In genomic region chr2:30757737-30758136, GRCh38 we compare ENCODE assay signal across 37 cellular contexts. TPM values are rescaled to one million over a fixed set of nuclear protein-coding genes. Genes with fewer than 3 reads are reported as not detected.
"Had no signal": no experiment of that assay in that cellular context is flagged by ENCODE, and none has a peak within 500 bp of the region (broad histone marks: within the 10 kb centered on the region; RNA-seq: fewer than 3 reads in every experiment).

No MANE protein-coding gene starts in this region.

- H3K27ac ChIP-seq: adrenal gland, body of pancreas, breast epithelium, KMS-11, RWPE1 had no signal

- H3K4me2 ChIP-seq: KMS-11 had no signal

- H3K9me3 Mint-ChIP-seq: activated B cell treated with CpG ODN at 0.5 μM for 24 hours; activated CD4-positive, alpha-beta memory T cell treated with anti-CD3 and anti-CD28 coated beads for 36 hours; activated naive CD4-positive, alpha-beta T cell treated with anti-CD3 and anti-CD28 coated beads, Interleukin-2, amount 50 U/mL, for 72 hours had no signal

- H3K4me3 ChIP-seq: adrenal gland, body of pancreas, breast epithelium had no signal

- H3K27me3 ChIP-seq: adrenal gland, body of pancreas had no signal

- H3K9me3 ChIP-seq: adrenal gland, body of pancreas, breast epithelium had no signal

- FAIRE-seq: astrocyte, RCC 7860 had no signal

- H3K36me3 ChIP-seq: adrenal gland, breast epithelium had no signal

- H3K4me3 Mint-ChIP-seq: activated B cell treated with CpG ODN at 0.5 μM for 24 hours; activated CD4-positive, alpha-beta memory T cell treated with anti-CD3 and anti-CD28 coated beads for 36 hours had no signal

- ATAC-seq: activated naive CD4-positive, alpha-beta T cell treated with anti-CD3 and anti-CD28 coated beads, Interleukin-2, amount 50 U/mL, for 72 hours; body of pancreas; PC-3; Right ventricle myocardium inferior had no signal

- H3K4me1 ChIP-seq: adrenal gland, breast epithelium had no signal

- H3K36me3 Mint-ChIP-seq: activated CD4-positive, alpha-beta memory T cell treated with anti-CD3 and anti-CD28 coated beads for 36 hours; activated naive CD4-positive, alpha-beta T cell treated with anti-CD3 and anti-CD28 coated beads, Interleukin-2, amount 50 U/mL, for 72 hours had no signal

- H3K9ac ChIP-seq: KMS-11 had no signal

- DNase-seq: activated B cell treated with CpG ODN at 0.5 μM for 24 hours; activated CD4-positive, alpha-beta memory T cell treated with anti-CD3 and anti-CD28 coated beads for 36 hours; activated CD4-positive, alpha-beta T cell treated with anti-CD3 and anti-CD28 coated beads for 4 hours; activated CD4-positive, alpha-beta T cell treated with anti-CD3 and anti-CD28 coated beads, Interleukin-2, amount 50 U/mL, for 1 hour; activated CD4-positive, CD25-positive, alpha-beta regulatory T cell treated with anti-CD3 and anti-CD28 coated beads, Interleukin-2, amount 50 U/mL, for 72 hours; activated CD8-positive, alpha-beta memory T cell treated with anti-CD3 and anti-CD28 coated beads, Interleukin-2, amount 50 U/mL, for 4 hours; activated gamma-delta T cell; activated naive CD4-positive, alpha-beta T cell treated with Interleukin-2 at 50 U/mL for 16 hours; activated T-cell treated with anti-CD3 and anti-CD28 coated beads, Interleukin-2, amount 50 U/mL, for 48 hours; adrenal gland; body of pancreas; caudate nucleus; MM.1S; MV-4-11; NCI-H1092; NCI-H1436 treated with DMSO at 0.1 percent for 48 hours; NCI-H2029; NCI-H345; NCI-H524 treated with DMSO at 0.1 percent for 48 hours; NCI-H748 treated with DMSO at 0.1 percent for 48 hours; NK-92 treated with Interleukin-12 subunit alpha and Interleukin-12 subunit beta, amount 100 ng/mL, for 24 hours; PC-3; SIG-M5; SW 1271; T-helper 1 cell; T-helper 2 cell; T-helper 9 cell had no signal

- H3K27ac Mint-ChIP-seq: activated B cell treated with CpG ODN at 0.5 μM for 24 hours; activated CD4-positive, alpha-beta memory T cell treated with anti-CD3 and anti-CD28 coated beads for 36 hours; activated naive CD4-positive, alpha-beta T cell treated with anti-CD3 and anti-CD28 coated beads, Interleukin-2, amount 50 U/mL, for 72 hours had no signal

RNA-seq across cellular contexts. Expression of gene CAPN13, which starts 49.5 kb away (rescaled TPM):
- total RNA-seq: activated B cell treated with CpG ODN at 0.5 μM for 24 hours; activated CD4-positive, alpha-beta memory T cell treated with anti-CD3 and anti-CD28 coated beads for 36 hours; activated naive CD4-positive, alpha-beta T cell treated with anti-CD3 and anti-CD28 coated beads, Interleukin-2, amount 50 U/mL, for 72 hours; astrocyte; LHCN-M2; NCI-H460; Right ventricle myocardium inferior; SK-MEL-5 had no signal
